ENCODE assay signal across 1 cellular context in the genomic region with DNA sequence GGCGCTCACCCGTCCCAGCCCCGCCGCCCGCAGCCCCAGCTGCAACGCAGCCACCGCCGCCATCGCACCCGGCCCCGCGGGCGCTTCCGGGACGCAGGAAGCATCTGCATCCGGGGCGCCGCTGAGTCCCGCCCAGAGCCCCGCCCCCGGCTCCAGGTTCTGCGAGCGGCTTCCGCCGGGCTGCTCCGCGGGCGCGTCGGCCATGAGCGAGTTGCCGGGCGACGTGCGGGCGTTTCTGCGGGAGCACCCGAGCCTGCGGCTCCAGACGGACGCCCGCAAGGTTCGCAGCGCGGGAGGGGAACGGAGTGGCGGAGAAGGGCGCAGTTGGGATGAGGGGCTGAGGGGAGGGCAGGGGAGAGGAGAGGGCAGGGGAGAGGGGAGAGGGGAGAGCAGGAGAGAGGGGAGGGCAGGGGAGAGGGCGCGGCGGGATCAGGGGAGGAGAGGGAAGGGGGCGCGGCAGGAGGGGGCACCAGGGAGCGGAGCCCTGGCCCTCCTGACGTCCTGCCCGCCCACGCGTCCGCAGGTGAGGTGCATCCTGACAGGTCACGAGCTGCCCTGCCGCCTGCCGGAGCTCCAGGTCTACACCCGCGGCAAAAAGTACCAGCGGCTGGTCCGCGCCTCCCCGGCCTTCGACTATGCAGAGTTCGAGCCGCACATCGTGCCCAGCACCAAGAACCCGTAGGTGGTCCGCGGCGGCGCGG.
TF ChIP-seq lines count a peak whose summit lies in the region.

A gene with protein sequence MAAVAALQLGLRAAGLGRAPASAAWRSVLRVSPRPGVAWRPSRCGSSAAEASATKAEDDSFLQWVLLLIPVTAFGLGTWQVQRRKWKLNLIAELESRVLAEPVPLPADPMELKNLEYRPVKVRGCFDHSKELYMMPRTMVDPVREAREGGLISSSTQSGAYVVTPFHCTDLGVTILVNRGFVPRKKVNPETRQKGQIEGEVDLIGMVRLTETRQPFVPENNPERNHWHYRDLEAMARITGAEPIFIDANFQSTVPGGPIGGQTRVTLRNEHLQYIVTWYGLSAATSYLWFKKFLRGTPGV (minus strand): TSS at position 97 of the 701 bp plus-strand sequence. CDS start 34 bp downstream, at position 63.
A gene (plus strand): TSS at position 160 of the 701 bp plus-strand sequence. CDS start 43 bp downstream, at position 203.

TF ChIP-seq in A549, 52 proteins besides CTCF, POLR2A, EP300 and RAD21 (continued from another document):
- TF ChIP-seq EHMT2 (IDR thresholded peaks at IDR 0.05; ENCODE audit: low read depth) (no peak), CBX8 (IDR thresholded peaks at IDR 0.05) (no peak), GATA3 (IDR thresholded peaks at IDR 0.05; ENCODE audit: borderline replicate concordance) (no peak), SREBF2 (IDR thresholded peaks at IDR 0.05) (no peak), JUN (IDR thresholded peaks at IDR 0.05) (peak; percentile 83 to 89; a peak in 4 of 5 replicates), CBX2 (IDR thresholded peaks at IDR 0.05; ENCODE audit: borderline replicate concordance, low read depth) (no peak), RFX5 (IDR thresholded peaks at IDR 0.05) (no peak), ZNF302 (CRISPR knock-in tag; IDR thresholded peaks at IDR 0.05) (no peak), HOXA7 (CRISPR knock-in tag; IDR thresholded peaks at IDR 0.05) (no peak), FOSL2 (IDR thresholded peaks at IDR 0.05) (no peak), FOSL2 (CRISPR knock-in tag; IDR thresholded peaks at IDR 0.05) (no peak), CHD2 (IDR thresholded peaks at IDR 0.05; ENCODE audit: low read length, partially characterized antibody) (no peak), MYC (IDR thresholded peaks at IDR 0.05; ENCODE audit: borderline replicate concordance, low read length) (peak; percentile 33; the same call in 1 of the 2 replicates), NR3C1 (IDR thresholded peaks at IDR 0.05) (no peak), HEYL (CRISPR knock-in tag; IDR thresholded peaks at IDR 0.05) (no peak), NPAS2 (CRISPR knock-in tag; IDR thresholded peaks at IDR 0.05; ENCODE audit: borderline replicate concordance) (no peak), RCOR1 (IDR thresholded peaks at IDR 0.05; ENCODE audit: low read depth, low read length) (no peak), SMC3 (IDR thresholded peaks at IDR 0.05) (no peak), NFE2L2 (conservative IDR thresholded peaks at IDR 0.05; ENCODE audit: low read length) (no peak), RNF2 (IDR thresholded peaks at IDR 0.05; ENCODE audit: borderline replicate concordance, low read depth) (no peak), ESRRA (IDR thresholded peaks at IDR 0.05; ENCODE audit: borderline replicate concordance, low read length) (no peak)
- TF ChIP-seq, protein P1, sequence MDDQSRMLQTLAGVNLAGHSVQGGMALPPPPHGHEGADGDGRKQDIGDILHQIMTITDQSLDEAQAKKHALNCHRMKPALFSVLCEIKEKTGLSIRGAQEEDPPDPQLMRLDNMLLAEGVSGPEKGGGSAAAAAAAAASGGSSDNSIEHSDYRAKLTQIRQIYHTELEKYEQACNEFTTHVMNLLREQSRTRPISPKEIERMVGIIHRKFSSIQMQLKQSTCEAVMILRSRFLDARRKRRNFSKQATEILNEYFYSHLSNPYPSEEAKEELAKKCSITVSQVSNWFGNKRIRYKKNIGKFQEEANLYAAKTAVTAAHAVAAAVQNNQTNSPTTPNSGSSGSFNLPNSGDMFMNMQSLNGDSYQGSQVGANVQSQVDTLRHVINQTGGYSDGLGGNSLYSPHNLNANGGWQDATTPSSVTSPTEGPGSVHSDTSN (IDR thresholded peaks at IDR 0.05): peak; percentile 38; the same call in 1 of the 2 replicates
- TF ChIP-seq, protein P2, sequence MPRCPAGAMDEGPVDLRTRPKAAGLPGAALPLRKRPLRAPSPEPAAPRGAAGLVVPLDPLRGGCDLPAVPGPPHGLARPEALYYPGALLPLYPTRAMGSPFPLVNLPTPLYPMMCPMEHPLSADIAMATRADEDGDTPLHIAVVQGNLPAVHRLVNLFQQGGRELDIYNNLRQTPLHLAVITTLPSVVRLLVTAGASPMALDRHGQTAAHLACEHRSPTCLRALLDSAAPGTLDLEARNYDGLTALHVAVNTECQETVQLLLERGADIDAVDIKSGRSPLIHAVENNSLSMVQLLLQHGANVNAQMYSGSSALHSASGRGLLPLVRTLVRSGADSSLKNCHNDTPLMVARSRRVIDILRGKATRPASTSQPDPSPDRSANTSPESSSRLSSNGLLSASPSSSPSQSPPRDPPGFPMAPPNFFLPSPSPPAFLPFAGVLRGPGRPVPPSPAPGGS (IDR thresholded peaks at IDR 0.05): peak; percentile 90
- TF ChIP-seq, protein P3, sequence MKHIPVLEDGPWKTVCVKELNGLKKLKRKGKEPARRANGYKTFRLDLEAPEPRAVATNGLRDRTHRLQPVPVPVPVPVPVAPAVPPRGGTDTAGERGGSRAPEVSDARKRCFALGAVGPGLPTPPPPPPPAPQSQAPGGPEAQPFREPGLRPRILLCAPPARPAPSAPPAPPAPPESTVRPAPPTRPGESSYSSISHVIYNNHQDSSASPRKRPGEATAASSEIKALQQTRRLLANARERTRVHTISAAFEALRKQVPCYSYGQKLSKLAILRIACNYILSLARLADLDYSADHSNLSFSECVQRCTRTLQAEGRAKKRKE (CRISPR knock-in tag; IDR thresholded peaks at IDR 0.05; ENCODE audit: low read depth): no peak
- TF ChIP-seq, protein P4, sequence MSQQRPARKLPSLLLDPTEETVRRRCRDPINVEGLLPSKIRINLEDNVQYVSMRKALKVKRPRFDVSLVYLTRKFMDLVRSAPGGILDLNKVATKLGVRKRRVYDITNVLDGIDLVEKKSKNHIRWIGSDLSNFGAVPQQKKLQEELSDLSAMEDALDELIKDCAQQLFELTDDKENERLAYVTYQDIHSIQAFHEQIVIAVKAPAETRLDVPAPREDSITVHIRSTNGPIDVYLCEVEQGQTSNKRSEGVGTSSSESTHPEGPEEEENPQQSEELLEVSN (IDR thresholded peaks at IDR 0.05; ENCODE audit: borderline replicate concordance, low read depth): no peak
- TF ChIP-seq, protein P5, sequence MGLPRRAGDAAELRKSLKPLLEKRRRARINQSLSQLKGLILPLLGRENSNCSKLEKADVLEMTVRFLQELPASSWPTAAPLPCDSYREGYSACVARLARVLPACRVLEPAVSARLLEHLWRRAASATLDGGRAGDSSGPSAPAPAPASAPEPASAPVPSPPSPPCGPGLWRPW (IDR thresholded peaks at IDR 0.05): no peak
